Comparison of ENCODE assay signal across 1 cellular context in the genomic region with DNA sequence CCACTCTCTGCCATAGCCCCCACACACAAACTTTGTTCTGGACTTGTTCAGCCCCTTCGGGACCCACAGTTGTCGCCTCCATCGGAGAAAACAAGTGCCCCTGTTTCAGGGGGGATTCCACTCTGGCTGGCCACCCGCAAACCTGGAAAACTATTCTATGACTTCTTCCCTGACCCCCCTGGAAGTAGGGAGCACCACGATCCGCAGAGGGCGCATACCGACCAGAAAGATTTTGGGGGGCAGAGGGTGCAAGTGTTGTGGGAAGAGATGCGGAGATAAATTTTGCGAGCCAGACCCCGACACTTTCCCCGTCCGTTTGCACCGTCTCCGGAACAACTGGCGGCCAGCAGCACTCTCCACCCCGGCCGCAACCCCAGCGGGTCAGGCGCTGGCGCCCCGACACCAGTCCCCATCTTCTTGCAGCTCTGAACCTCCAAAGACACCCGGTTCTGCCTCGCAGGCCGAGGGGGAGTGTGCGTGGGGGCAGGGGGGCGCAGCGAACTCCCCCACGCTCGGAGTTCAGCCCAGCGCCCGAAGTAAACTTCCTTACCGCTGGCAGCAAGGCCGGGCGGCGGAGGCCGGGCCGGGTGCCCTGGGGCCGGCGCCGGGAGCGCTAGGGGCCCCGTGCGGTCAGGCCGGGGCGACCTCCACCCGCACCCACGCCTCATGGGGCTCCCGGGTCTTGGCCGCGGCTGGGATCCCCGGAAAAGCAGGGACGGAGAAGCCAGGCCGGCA.
TF ChIP-seq lines count a peak whose summit lies in the region.

No MANE protein-coding gene starts in this region.

TF ChIP-seq in HepG2, 621 proteins besides CTCF, POLR2A, EP300 and RAD21 (continued from another document and continues in another):
- TF ChIP-seq, protein P1, sequence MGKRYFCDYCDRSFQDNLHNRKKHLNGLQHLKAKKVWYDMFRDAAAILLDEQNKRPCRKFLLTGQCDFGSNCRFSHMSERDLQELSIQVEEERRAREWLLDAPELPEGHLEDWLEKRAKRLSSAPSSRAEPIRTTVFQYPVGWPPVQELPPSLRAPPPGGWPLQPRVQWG (CRISPR knock-in tag; IDR thresholded peaks at IDR 0.05; ENCODE audit: borderline replicate concordance, low read depth): no peak
- TF ChIP-seq, protein P2, sequence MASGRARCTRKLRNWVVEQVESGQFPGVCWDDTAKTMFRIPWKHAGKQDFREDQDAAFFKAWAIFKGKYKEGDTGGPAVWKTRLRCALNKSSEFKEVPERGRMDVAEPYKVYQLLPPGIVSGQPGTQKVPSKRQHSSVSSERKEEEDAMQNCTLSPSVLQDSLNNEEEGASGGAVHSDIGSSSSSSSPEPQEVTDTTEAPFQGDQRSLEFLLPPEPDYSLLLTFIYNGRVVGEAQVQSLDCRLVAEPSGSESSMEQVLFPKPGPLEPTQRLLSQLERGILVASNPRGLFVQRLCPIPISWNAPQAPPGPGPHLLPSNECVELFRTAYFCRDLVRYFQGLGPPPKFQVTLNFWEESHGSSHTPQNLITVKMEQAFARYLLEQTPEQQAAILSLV (CRISPR knock-in tag; IDR thresholded peaks at IDR 0.05; ENCODE audit: borderline replicate concordance): no peak; the same call in 1 of the 2 replicates
- TF ChIP-seq SUZ12 (IDR thresholded peaks at IDR 0.05; ENCODE audit: low read depth, low read length) (no peak), ZNF780A (CRISPR knock-in tag; IDR thresholded peaks at IDR 0.05) (no peak), SALL1 (CRISPR knock-in tag; IDR thresholded peaks at IDR 0.05) (peak; percentile 39; the same call in 1 of the 2 replicates), ZNF24 (IDR thresholded peaks at IDR 0.05) (no peak), ZNF441 (CRISPR knock-in tag; IDR thresholded peaks at IDR 0.05; ENCODE audit: borderline replicate concordance) (no peak; the same call in 1 of the 2 replicates), SIN3B (IDR thresholded peaks at IDR 0.05; ENCODE audit: low read length) (no peak), ZNF101 (CRISPR knock-in tag; IDR thresholded peaks at IDR 0.05; ENCODE audit: borderline replicate concordance, low read depth) (no peak), ZFP36L1 (CRISPR knock-in tag; IDR thresholded peaks at IDR 0.05) (no peak), ZKSCAN5 (CRISPR knock-in tag; IDR thresholded peaks at IDR 0.05) (no peak), RELA (CRISPR knock-in tag; IDR thresholded peaks at IDR 0.05) (no peak), HDAC6 (IDR thresholded peaks at IDR 0.05; ENCODE audit: low read depth, low read length) (no peak), ZNF724P (CRISPR knock-in tag; IDR thresholded peaks at IDR 0.05; ENCODE audit: borderline replicate concordance) (no peak), ZBTB7A (CRISPR knock-in tag; IDR thresholded peaks at IDR 0.05) (no peak), STAT5B (CRISPR knock-in tag; IDR thresholded peaks at IDR 0.05) (no peak), GATA4 (IDR thresholded peaks at IDR 0.05; ENCODE audit: borderline replicate concordance, low read depth) (no peak), ARHGAP35 (CRISPR knock-in tag; IDR thresholded peaks at IDR 0.05; ENCODE audit: borderline replicate concordance) (0 out of 2 replicates have a peak, but pooled peaks have one; percentile 38), ZNF235 (CRISPR knock-in tag; IDR thresholded peaks at IDR 0.05; ENCODE audit: borderline replicate concordance) (0 out of 2 replicates have a peak, but pooled peaks have one; percentile 47), ZNF232 (CRISPR knock-in tag; IDR thresholded peaks at IDR 0.05; ENCODE audit: borderline replicate concordance) (no peak), HDAC2 (CRISPR knock-in tag; IDR thresholded peaks at IDR 0.05) (no peak), THYN1 (CRISPR knock-in tag; IDR thresholded peaks at IDR 0.05; ENCODE audit: borderline replicate concordance, low read depth) (no peak), ZBTB42 (CRISPR knock-in tag; IDR thresholded peaks at IDR 0.05) (no peak), IRF2 (CRISPR knock-in tag; IDR thresholded peaks at IDR 0.05) (no peak), NONO (IDR thresholded peaks at IDR 0.05) (no peak), NONO (CRISPR knock-in tag; conservative IDR thresholded peaks at IDR 0.05) (no peak), HNRNPK (IDR thresholded peaks at IDR 0.05; ENCODE audit: low read depth, low read length, poor library complexity, severe bottlenecking) (no peak), ZFY (CRISPR knock-in tag; IDR thresholded peaks at IDR 0.05) (peak; percentile 49; the same call in 1 of the 2 replicates), CREB1 (IDR thresholded peaks at IDR 0.05) (no peak), CREB1 (CRISPR knock-in tag; IDR thresholded peaks at IDR 0.05) (no peak), ZNF34 (CRISPR knock-in tag; IDR thresholded peaks at IDR 0.05; ENCODE audit: borderline replicate concordance) (no peak), BHLHE40 (IDR thresholded peaks at IDR 0.05; ENCODE audit: low read length) (no peak), RARA (CRISPR knock-in tag; IDR thresholded peaks at IDR 0.05) (no peak), PHF8 (CRISPR knock-in tag; IDR thresholded peaks at IDR 0.05) (peak; percentile 58; the same call in 1 of the 2 replicates), SRY (CRISPR knock-in tag; IDR thresholded peaks at IDR 0.05) (no peak), SNAPC2 (CRISPR knock-in tag; IDR thresholded peaks at IDR 0.05) (no peak), AGO2 (optimal IDR thresholded peaks at IDR 0.05; ENCODE audit: low read depth, low read length) (peak; percentile 94), ZNF607 (CRISPR knock-in tag; IDR thresholded peaks at IDR 0.05; ENCODE audit: borderline replicate concordance) (no peak), ZNF737 (CRISPR knock-in tag; IDR thresholded peaks at IDR 0.05; ENCODE audit: borderline replicate concordance) (no peak), ZNF83 (CRISPR knock-in tag; IDR thresholded peaks at IDR 0.05; ENCODE audit: borderline replicate concordance) (no peak), SAP130 (CRISPR knock-in tag; IDR thresholded peaks at IDR 0.05; ENCODE audit: low read depth) (peak; percentile 47), ZNF549 (CRISPR knock-in tag; IDR thresholded peaks at IDR 0.05) (no peak), ZNF841 (CRISPR knock-in tag; IDR thresholded peaks at IDR 0.05; ENCODE audit: borderline replicate concordance) (no peak), SMAD3 (CRISPR knock-in tag; IDR thresholded peaks at IDR 0.05) (no peak), CC2D1A (CRISPR knock-in tag; IDR thresholded peaks at IDR 0.05) (no peak), SATB2 (CRISPR knock-in tag; IDR thresholded peaks at IDR 0.05) (no peak), MXI1 (IDR thresholded peaks at IDR 0.05; ENCODE audit: borderline replicate concordance, low read depth, low read length) (no peak), ATAD3A (CRISPR knock-in tag; IDR thresholded peaks at IDR 0.05) (no peak), TBP (CRISPR knock-in tag; IDR thresholded peaks at IDR 0.05) (no peak)
- TF ChIP-seq, protein P3, sequence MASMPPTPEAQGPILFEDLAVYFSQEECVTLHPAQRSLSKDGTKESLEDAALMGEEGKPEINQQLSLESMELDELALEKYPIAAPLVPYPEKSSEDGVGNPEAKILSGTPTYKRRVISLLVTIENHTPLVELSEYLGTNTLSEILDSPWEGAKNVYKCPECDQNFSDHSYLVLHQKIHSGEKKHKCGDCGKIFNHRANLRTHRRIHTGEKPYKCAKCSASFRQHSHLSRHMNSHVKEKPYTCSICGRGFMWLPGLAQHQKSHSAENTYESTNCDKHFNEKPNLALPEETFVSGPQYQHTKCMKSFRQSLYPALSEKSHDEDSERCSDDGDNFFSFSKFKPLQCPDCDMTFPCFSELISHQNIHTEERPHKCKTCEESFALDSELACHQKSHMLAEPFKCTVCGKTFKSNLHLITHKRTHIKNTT (CRISPR knock-in tag; IDR thresholded peaks at IDR 0.05): no peak
- TF ChIP-seq, protein P4, sequence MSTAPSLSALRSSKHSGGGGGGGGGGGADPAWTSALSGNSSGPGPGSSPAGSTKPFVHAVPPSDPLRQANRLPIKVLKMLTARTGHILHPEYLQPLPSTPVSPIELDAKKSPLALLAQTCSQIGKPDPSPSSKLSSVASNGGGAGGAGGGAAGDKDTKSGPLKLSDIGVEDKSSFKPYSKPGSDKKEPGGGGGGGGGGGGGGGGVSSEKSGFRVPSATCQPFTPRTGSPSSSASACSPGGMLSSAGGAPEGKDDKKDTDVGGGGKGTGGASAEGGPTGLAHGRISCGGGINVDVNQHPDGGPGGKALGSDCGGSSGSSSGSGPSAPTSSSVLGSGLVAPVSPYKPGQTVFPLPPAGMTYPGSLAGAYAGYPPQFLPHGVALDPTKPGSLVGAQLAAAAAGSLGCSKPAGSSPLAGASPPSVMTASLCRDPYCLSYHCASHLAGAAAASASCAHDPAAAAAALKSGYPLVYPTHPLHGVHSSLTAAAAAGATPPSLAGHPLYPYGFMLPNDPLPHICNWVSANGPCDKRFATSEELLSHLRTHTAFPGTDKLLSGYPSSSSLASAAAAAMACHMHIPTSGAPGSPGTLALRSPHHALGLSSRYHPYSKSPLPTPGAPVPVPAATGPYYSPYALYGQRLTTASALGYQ (CRISPR knock-in tag; IDR thresholded peaks at IDR 0.05): no peak
- TF ChIP-seq, protein P5, sequence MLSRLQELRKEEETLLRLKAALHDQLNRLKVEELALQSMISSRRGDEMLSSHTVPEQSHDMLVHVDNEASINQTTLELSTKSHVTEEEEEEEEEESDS (CRISPR knock-in tag; IDR thresholded peaks at IDR 0.05; ENCODE audit: borderline replicate concordance): no peak
- TF ChIP-seq, protein P6, sequence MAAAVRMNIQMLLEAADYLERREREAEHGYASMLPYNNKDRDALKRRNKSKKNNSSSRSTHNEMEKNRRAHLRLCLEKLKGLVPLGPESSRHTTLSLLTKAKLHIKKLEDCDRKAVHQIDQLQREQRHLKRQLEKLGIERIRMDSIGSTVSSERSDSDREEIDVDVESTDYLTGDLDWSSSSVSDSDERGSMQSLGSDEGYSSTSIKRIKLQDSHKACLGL (CRISPR knock-in tag; IDR thresholded peaks at IDR 0.05): peak; percentile 39; the same call in 1 of the 2 replicates
- TF ChIP-seq, protein P7, sequence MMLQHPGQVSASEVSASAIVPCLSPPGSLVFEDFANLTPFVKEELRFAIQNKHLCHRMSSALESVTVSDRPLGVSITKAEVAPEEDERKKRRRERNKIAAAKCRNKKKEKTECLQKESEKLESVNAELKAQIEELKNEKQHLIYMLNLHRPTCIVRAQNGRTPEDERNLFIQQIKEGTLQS (CRISPR knock-in tag; IDR thresholded peaks at IDR 0.05): no peak
- TF ChIP-seq, protein P8, sequence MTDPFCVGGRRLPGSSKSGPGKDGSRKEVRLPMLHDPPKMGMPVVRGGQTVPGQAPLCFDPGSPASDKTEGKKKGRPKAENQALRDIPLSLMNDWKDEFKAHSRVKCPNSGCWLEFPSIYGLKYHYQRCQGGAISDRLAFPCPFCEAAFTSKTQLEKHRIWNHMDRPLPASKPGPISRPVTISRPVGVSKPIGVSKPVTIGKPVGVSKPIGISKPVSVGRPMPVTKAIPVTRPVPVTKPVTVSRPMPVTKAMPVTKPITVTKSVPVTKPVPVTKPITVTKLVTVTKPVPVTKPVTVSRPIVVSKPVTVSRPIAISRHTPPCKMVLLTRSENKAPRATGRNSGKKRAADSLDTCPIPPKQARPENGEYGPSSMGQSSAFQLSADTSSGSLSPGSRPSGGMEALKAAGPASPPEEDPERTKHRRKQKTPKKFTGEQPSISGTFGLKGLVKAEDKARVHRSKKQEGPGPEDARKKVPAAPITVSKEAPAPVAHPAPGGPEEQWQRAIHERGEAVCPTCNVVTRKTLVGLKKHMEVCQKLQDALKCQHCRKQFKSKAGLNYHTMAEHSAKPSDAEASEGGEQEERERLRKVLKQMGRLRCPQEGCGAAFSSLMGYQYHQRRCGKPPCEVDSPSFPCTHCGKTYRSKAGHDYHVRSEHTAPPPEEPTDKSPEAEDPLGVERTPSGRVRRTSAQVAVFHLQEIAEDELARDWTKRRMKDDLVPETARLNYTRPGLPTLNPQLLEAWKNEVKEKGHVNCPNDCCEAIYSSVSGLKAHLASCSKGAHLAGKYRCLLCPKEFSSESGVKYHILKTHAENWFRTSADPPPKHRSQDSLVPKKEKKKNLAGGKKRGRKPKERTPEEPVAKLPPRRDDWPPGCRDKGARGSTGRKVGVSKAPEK (CRISPR knock-in tag; IDR thresholded peaks at IDR 0.05; ENCODE audit: borderline replicate concordance): 0 out of 2 replicates have a peak, but pooled peaks have one; percentile 87
- TF ChIP-seq, protein P9, sequence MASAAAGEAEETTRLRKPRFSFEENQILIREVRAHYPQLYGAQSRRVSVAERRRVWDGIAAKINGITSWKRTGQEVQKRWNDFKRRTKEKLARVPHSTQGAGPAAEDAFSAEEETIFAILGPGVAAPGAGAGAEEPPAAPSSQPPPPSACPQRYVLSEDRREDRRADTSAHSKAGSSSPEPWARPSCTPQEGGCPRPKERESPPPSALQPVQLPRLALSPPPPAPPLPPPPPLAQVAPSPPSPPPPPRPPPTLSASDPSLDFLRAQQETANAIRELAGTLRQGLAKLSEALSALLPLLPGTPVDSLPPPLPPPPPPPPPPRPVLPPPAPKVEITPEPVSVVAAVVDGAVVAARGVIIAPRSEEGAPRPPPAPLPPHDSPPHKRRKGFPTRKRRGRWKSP (CRISPR knock-in tag; IDR thresholded peaks at IDR 0.05): peak; percentile 41; the same call in 1 of the 2 replicates
